Comparison of ENCODE assay signal across 1 cellular context in genomic region chr1:109826930-109827349, GRCh38.
TF ChIP-seq lines count a peak whose summit lies in the region.

No MANE protein-coding gene starts in this region.

TF ChIP-seq in K562, 482 proteins besides CTCF, POLR2A, EP300 and RAD21 (continued from another document):
- TF ChIP-seq KHSRP (IDR thresholded peaks at IDR 0.05) (no peak), ZNF592 (IDR thresholded peaks at IDR 0.05) (peak; percentile 99), NR4A1 (CRISPR knock-in tag; IDR thresholded peaks at IDR 0.05) (no peak), NR4A1 (tag; IDR thresholded peaks at IDR 0.05) (peak; percentile 96), SREBF2 (CRISPR knock-in tag; IDR thresholded peaks at IDR 0.05) (no peak), RBM25 (IDR thresholded peaks at IDR 0.05; ENCODE audit: low read depth, low read length, severe bottlenecking) (no peak), ZNF124 (CRISPR knock-in tag; IDR thresholded peaks at IDR 0.05) (no peak), JUND (IDR thresholded peaks at IDR 0.05; ENCODE audit: borderline replicate concordance, low read depth, low read length) (0 out of 2 replicates have a peak, but pooled peaks have one; percentile 26), JUND (tag; IDR thresholded peaks at IDR 0.05; ENCODE audit: borderline replicate concordance, low read depth, low read length) (peak; percentile 71; the same call in 2 of the 3 replicates), ETV1 (tag; conservative IDR thresholded peaks at IDR 0.05; ENCODE audit: low read depth) (peak; percentile 49; the same call in 1 of the 2 replicates), SMARCB1 (IDR thresholded peaks at IDR 0.05; ENCODE audit: insufficient read length, low read depth) (no peak), KAT7 (CRISPR knock-in tag; IDR thresholded peaks at IDR 0.05; ENCODE audit: borderline replicate concordance) (no peak), PHB (CRISPR knock-in tag; IDR thresholded peaks at IDR 0.05) (no peak), PYGO2 (tag; IDR thresholded peaks at IDR 0.05) (peak; percentile 70; the same call in 1 of the 2 replicates), HES1 (IDR thresholded peaks at IDR 0.05; ENCODE audit: low read depth) (no peak), ZNF512 (tag; IDR thresholded peaks at IDR 0.05) (no peak), ZNF146 (CRISPR knock-in tag; IDR thresholded peaks at IDR 0.05; ENCODE audit: unreplicated experiment) (no peak)
- TF ChIP-seq, protein P1, sequence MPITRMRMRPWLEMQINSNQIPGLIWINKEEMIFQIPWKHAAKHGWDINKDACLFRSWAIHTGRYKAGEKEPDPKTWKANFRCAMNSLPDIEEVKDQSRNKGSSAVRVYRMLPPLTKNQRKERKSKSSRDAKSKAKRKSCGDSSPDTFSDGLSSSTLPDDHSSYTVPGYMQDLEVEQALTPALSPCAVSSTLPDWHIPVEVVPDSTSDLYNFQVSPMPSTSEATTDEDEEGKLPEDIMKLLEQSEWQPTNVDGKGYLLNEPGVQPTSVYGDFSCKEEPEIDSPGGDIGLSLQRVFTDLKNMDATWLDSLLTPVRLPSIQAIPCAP (CRISPR knock-in tag; IDR thresholded peaks at IDR 0.05; ENCODE audit: borderline replicate concordance) = no peak
TF ChIP-seq in K562: peak in this region for 130.
